In genomic region chr2:45845058-45845457, GRCh38 we compare ENCODE assay signal across 22 cellular contexts.
A peak's percentile ranks its signal among the peaks of the same experiment; 100 is the strongest.
DNase-seq lines count a peak whose midpoint lies in the region; ATAC-seq and TF ChIP-seq lines count a peak whose summit lies in the region.
"Had no signal": no experiment of that assay in that cellular context is flagged by ENCODE, and none has a peak within 500 bp of the region (broad histone marks: within the 10 kb centered on the region; RNA-seq: fewer than 3 reads in every experiment).

No MANE protein-coding gene starts in this region.

- no peak for DNase-seq in SK-N-SH
- DNase-seq in Jurkat, Clone E6-1 (ENCODE audit: low read depth, low spot score): peak; percentile 24
- DNase-seq in activated T-helper 1 cell treated with anti-CD3 and anti-CD28 coated beads, Interleukin-12 subunit alpha, Interleukin-12 subunit beta, Interleukin-2, Interleukin-4 antibody, amounts not matched to agents 30 ng/mL and 10 ng/mL and 1 ng/mL, durations not matched to agents 14 hours and 24 hours and 36 hours (ENCODE audit: low spot score): no peak
- DNase-seq in nephron progenitor cell: no peak
- no peak for DNase-seq in CD4-positive, alpha-beta memory T cell
- no peak for DNase-seq in pons (ENCODE audit: low spot score)
- no peak for DNase-seq in globus pallidus (ENCODE audit: low spot score)
- DNase-seq: amniotic stem cell; DMS53; effector memory CD4-positive, alpha-beta T cell; kidney; NCI-H2029; NCI-H526; upper lobe of right lung had no signal

- H3K4me2 ChIP-seq in SK-N-SH: 0 out of 2 replicates have a peak overlapping the region, but pooled peaks have one; percentile 32

- H3K27me3 ChIP-seq in SK-N-SH (ENCODE audit: insufficient read depth): no peaks in the 10 kb centered on the region
- no peaks in the 10 kb centered on the region for H3K27me3 ChIP-seq in CD4-positive, alpha-beta memory T cell (ENCODE audit: insufficient read depth, low read length)
- H3K27me3 ChIP-seq: neutrophil, right atrium auricular region, upper lobe of right lung had no signal

- no peak overlapping the region for H3K9ac ChIP-seq in SK-N-SH

- TF ChIP-seq RAD21 in SK-N-SH (IDR thresholded peaks at IDR 0.05; ENCODE audit: low read length): no peak

- H3K36me3 ChIP-seq in SK-N-SH (replicated peaks in 1 of 2; ENCODE audit: control insufficient read depth in 1 of 2, insufficient read depth in 2 of 2, low read length in 1 of 2): no peaks in the 10 kb centered on the region
- H3K36me3 ChIP-seq in CD4-positive, alpha-beta memory T cell (ENCODE audit: insufficient read depth, low read length): no peaks in the 10 kb centered on the region
- H3K36me3 ChIP-seq: neutrophil, right atrium auricular region, upper lobe of right lung had no signal

- H3K4me3 Mint-ChIP-seq in activated T-helper 1 cell treated with anti-CD3 and anti-CD28 coated beads, Interleukin-12 subunit alpha, Interleukin-12 subunit beta, Interleukin-2, Interleukin-4 antibody, amounts not matched to agents 30 ng/mL and 10 ng/mL and 1 ng/mL, durations not matched to agents 14 hours and 24 hours and 36 hours: peak overlapping the region; percentile 53
- H3K4me3 Mint-ChIP-seq in nephron progenitor cell: no peak overlapping the region
- no peak overlapping the region for H3K4me3 Mint-ChIP-seq in CD4-positive, alpha-beta memory T cell
- H3K4me3 Mint-ChIP-seq: activated T-helper 17 cell treated with anti-CD3 and anti-CD28 coated beads, Interleukin-2, amount 50 U/mL, for 72 hours; central memory CD8-positive, alpha-beta T cell; memory B cell; stimulated activated naive CD8-positive, alpha-beta T cell treated with anti-CD3 and anti-CD28 coated beads, Interleukin-15, Interleukin-2, amounts not matched to agents 100 ng/mL and 50 ng/mL, for 24 hours had no signal

- CTCF ChIA-PET in SK-N-SH (lab: Yijun Ruan, JAX): interaction anchor here (0.7 to 1.0 kb wide), 3 partner anchors 14 to 107 kb away, joined by 3 read pairs; no protein-coding TSS in a partner anchor
- CTCF ChIA-PET in CD4-positive, alpha-beta memory T cell (lab: Charles Lee; ENCODE audit: partially characterized antibody): no interaction called here

- H3K27ac Mint-ChIP-seq in activated T-helper 1 cell treated with anti-CD3 and anti-CD28 coated beads, Interleukin-12 subunit alpha, Interleukin-12 subunit beta, Interleukin-2, Interleukin-4 antibody, amounts not matched to agents 30 ng/mL and 10 ng/mL and 1 ng/mL, durations not matched to agents 14 hours and 24 hours and 36 hours: peak overlapping the region; percentile 31
- H3K27ac Mint-ChIP-seq in nephron progenitor cell: peak overlapping the region; percentile 63
- no peak overlapping the region for H3K27ac Mint-ChIP-seq in CD4-positive, alpha-beta memory T cell
- H3K27ac Mint-ChIP-seq: activated T-helper 17 cell treated with anti-CD3 and anti-CD28 coated beads, Interleukin-2, amount 50 U/mL, for 72 hours; memory B cell; stimulated activated naive CD8-positive, alpha-beta T cell treated with anti-CD3 and anti-CD28 coated beads, Interleukin-15, Interleukin-2, amounts not matched to agents 100 ng/mL and 50 ng/mL, for 24 hours had no signal

- POLR2A ChIA-PET in SK-N-SH (lab: Yijun Ruan, JAX): interaction anchor here (2.1 kb wide), 1 partner anchor 21 kb away, joined by 4 read pairs; no protein-coding TSS in a partner anchor
- POLR2A ChIA-PET in CD4-positive, alpha-beta memory T cell (lab: Charles Lee; ENCODE audit: partially characterized antibody): no interaction called here

- H4K20me1 ChIP-seq in SK-N-SH (ENCODE audit: insufficient read depth): no peaks in the 10 kb centered on the region

- H3K9me3 ChIP-seq in SK-N-SH: no peaks in the 10 kb centered on the region
- no peaks in the 10 kb centered on the region for H3K9me3 ChIP-seq in CD4-positive, alpha-beta memory T cell (ENCODE audit: control insufficient read depth in 1 of 2, low read length in 2 of 2)
- H3K9me3 ChIP-seq: neutrophil, right atrium auricular region, upper lobe of right lung had no signal

- intact Hi-C loops in activated T-helper 1 cell treated with anti-CD3 and anti-CD28 coated beads, Interleukin-12 subunit alpha, Interleukin-12 subunit beta, Interleukin-2, Interleukin-4 antibody, amounts not matched to agents 30 ng/mL and 10 ng/mL and 1 ng/mL, durations not matched to agents 14 hours and 24 hours and 36 hours (cut with micrococcal nuclease): loop anchor here (2.0 kb wide), 1 partner anchor 14 kb away; no protein-coding TSS in a partner anchor
- intact Hi-C loops in CD4-positive, alpha-beta memory T cell (cut with micrococcal nuclease): no loop called here

- peaks cover 11% of the 10 kb centered on the region for H3F3A ChIP-seq in SK-N-SH (replicated peaks; ENCODE audit: insufficient read depth)

- no peak for TF ChIP-seq EP300 in SK-N-SH (IDR thresholded peaks at IDR 0.05; ENCODE audit: borderline replicate concordance in 1 of 2, low read depth in 1 of 2, low read length in 1 of 2)

- H3K4me1 ChIP-seq in SK-N-SH (ENCODE audit: control insufficient read depth in 1 of 2, insufficient read depth in 2 of 2, low read depth in 1 of 2, low read length in 1 of 2): peaks cover 15 to 51% of the 10 kb centered on the region in 2 experiments
- no peaks in the 10 kb centered on the region for H3K4me1 ChIP-seq in CD4-positive, alpha-beta memory T cell (ENCODE audit: insufficient read depth, low read length)

- no peak for TF ChIP-seq CTCF in SK-N-SH (IDR thresholded peaks at IDR 0.05)
- TF ChIP-seq CTCF in nephron progenitor cell (IDR thresholded peaks at IDR 0.05): no peak

- H3K9me3 Mint-ChIP-seq in activated T-helper 1 cell treated with anti-CD3 and anti-CD28 coated beads, Interleukin-12 subunit alpha, Interleukin-12 subunit beta, Interleukin-2, Interleukin-4 antibody, amounts not matched to agents 30 ng/mL and 10 ng/mL and 1 ng/mL, durations not matched to agents 14 hours and 24 hours and 36 hours: peaks cover 3% of the 10 kb centered on the region
- peaks cover 4% of the 10 kb centered on the region for H3K9me3 Mint-ChIP-seq in nephron progenitor cell
- H3K9me3 Mint-ChIP-seq in CD4-positive, alpha-beta memory T cell: no peaks in the 10 kb centered on the region
- H3K9me3 Mint-ChIP-seq: activated T-helper 17 cell treated with anti-CD3 and anti-CD28 coated beads, Interleukin-2, amount 50 U/mL, for 72 hours; central memory CD8-positive, alpha-beta T cell; memory B cell; stimulated activated naive CD8-positive, alpha-beta T cell treated with anti-CD3 and anti-CD28 coated beads, Interleukin-15, Interleukin-2, amounts not matched to agents 100 ng/mL and 50 ng/mL, for 24 hours had no signal

- peak overlapping the region; percentile 29 to 62; a peak in 3 of 4 replicates for H3K27ac ChIP-seq in SK-N-SH (ENCODE audit: low read depth in 2 of 2, low read length in 1 of 2)
- H3K27ac ChIP-seq in CD4-positive, alpha-beta memory T cell (ENCODE audit: low read depth, low read length): no peak overlapping the region
- H3K27ac ChIP-seq: C4-2B, neutrophil, right atrium auricular region, upper lobe of right lung had no signal

- no peaks in the 10 kb centered on the region for H3K9me2 ChIP-seq in SK-N-SH

- ATAC-seq in SK-N-SH treated with all-trans-retinoic acid at 6 μM for 48 hours: no peak
- ATAC-seq: activated T-helper 17 cell treated with anti-CD3 and anti-CD28 coated beads, Interleukin-2, amount 50 U/mL, for 72 hours; upper lobe of right lung had no signal

- H3K4me1 Mint-ChIP-seq in activated T-helper 1 cell treated with anti-CD3 and anti-CD28 coated beads, Interleukin-12 subunit alpha, Interleukin-12 subunit beta, Interleukin-2, Interleukin-4 antibody, amounts not matched to agents 30 ng/mL and 10 ng/mL and 1 ng/mL, durations not matched to agents 14 hours and 24 hours and 36 hours (ENCODE audit: low read depth): peaks cover 76% of the 10 kb centered on the region
- H3K4me1 Mint-ChIP-seq in nephron progenitor cell: peaks cover 26% of the 10 kb centered on the region
- peaks cover 0 to 4% (median 0%) of the 10 kb centered on the region in 4 donors for H3K4me1 Mint-ChIP-seq in CD4-positive, alpha-beta memory T cell

- H3K36me3 Mint-ChIP-seq in activated T-helper 1 cell treated with anti-CD3 and anti-CD28 coated beads, Interleukin-12 subunit alpha, Interleukin-12 subunit beta, Interleukin-2, Interleukin-4 antibody, amounts not matched to agents 30 ng/mL and 10 ng/mL and 1 ng/mL, durations not matched to agents 14 hours and 24 hours and 36 hours (ENCODE audit: low read depth): peaks cover 17% of the 10 kb centered on the region
- no peaks in the 10 kb centered on the region for H3K36me3 Mint-ChIP-seq in nephron progenitor cell (ENCODE audit: low read depth)
- peaks cover 10 to 22% of the 10 kb centered on the region in 2 donors for H3K36me3 Mint-ChIP-seq in CD4-positive, alpha-beta memory T cell

- no peaks in the 10 kb centered on the region for H3K79me2 ChIP-seq in SK-N-SH (ENCODE audit: insufficient read depth)

- no peak overlapping the region for H2AFZ ChIP-seq in SK-N-SH (ENCODE audit: low read depth)

- no peak overlapping the region for H3K4me3 ChIP-seq in SK-N-SH (ENCODE audit: low read depth in 2 of 2, low read length in 1 of 2)
- H3K4me3 ChIP-seq in Jurkat, Clone E6-1 (ENCODE audit: low read length): no peak overlapping the region
- no peak overlapping the region for H3K4me3 ChIP-seq in CD4-positive, alpha-beta memory T cell (ENCODE audit: low read length in 2 of 2)
- H3K4me3 ChIP-seq: right atrium auricular region, upper lobe of right lung had no signal

- 90% methylated on average over 3 of the region's 3 CpGs for WGBS in SK-N-SH (ENCODE audit: low lambda C conversion rate)

- H3K27me3 Mint-ChIP-seq in activated T-helper 1 cell treated with anti-CD3 and anti-CD28 coated beads, Interleukin-12 subunit alpha, Interleukin-12 subunit beta, Interleukin-2, Interleukin-4 antibody, amounts not matched to agents 30 ng/mL and 10 ng/mL and 1 ng/mL, durations not matched to agents 14 hours and 24 hours and 36 hours (ENCODE audit: insufficient read depth): peaks cover 1% of the 10 kb centered on the region
- H3K27me3 Mint-ChIP-seq in nephron progenitor cell (ENCODE audit: low read depth, poor library complexity): peaks cover 11% of the 10 kb centered on the region
- H3K27me3 Mint-ChIP-seq in CD4-positive, alpha-beta memory T cell: no peaks in the 10 kb centered on the region
- H3K27me3 Mint-ChIP-seq: activated T-helper 17 cell treated with anti-CD3 and anti-CD28 coated beads, Interleukin-2, amount 50 U/mL, for 72 hours; central memory CD8-positive, alpha-beta T cell; memory B cell; stimulated activated naive CD8-positive, alpha-beta T cell treated with anti-CD3 and anti-CD28 coated beads, Interleukin-15, Interleukin-2, amounts not matched to agents 100 ng/mL and 50 ng/mL, for 24 hours had no signal

TF ChIP-seq in SK-N-SH treated with all-trans-retinoic acid at 6 μM for 48 hours, 23 proteins besides CTCF, POLR2A, EP300 and RAD21 (continues in another document):
- TF ChIP-seq ISL1 (CRISPR knock-in tag; IDR thresholded peaks at IDR 0.05): no peak

Comparison
In these comparisons a context has a peak if more than half of its experiments do, and no peak if none do; other contexts are left out.
1. H3K27ac Mint-ChIP-seq: peak in activated T-helper 1 cell treated with anti-CD3 and anti-CD28 coated beads, Interleukin-12 subunit alpha, Interleukin-12 subunit beta, Interleukin-2, Interleukin-4 antibody, amounts not matched to agents 30 ng/mL and 10 ng/mL and 1 ng/mL, durations not matched to agents 14 hours and 24 hours and 36 hours (single experiment) and nephron progenitor cell (single experiment); none in CD4-positive, alpha-beta memory T cell (0 of 7).